9 cellular contexts compared by ENCODE assay signal in genomic region chr1:89261926-89262540, GRCh38. TPM values are rescaled to one million over a fixed set of nuclear protein-coding genes. Genes with fewer than 3 reads are reported as not detected.
A peak's percentile ranks its signal among the peaks of the same experiment; 100 is the strongest.
DNase-seq lines count a peak whose midpoint lies in the region; ATAC-seq and TF ChIP-seq lines count a peak whose summit lies in the region.
"Had no signal": no experiment of that assay in that cellular context is flagged by ENCODE, and none has a peak within 500 bp of the region (broad histone marks: within the 10 kb centered on the region; RNA-seq: fewer than 3 reads in every experiment).

No MANE protein-coding gene starts in this region.

- no peak for TF ChIP-seq EP300 in stomach (IDR thresholded peaks at IDR 0.05)

- no peaks in the 10 kb centered on the region for H3K27me3 ChIP-seq in stomach

- H3K36me3 ChIP-seq in stomach: no peaks in the 10 kb centered on the region

- H3K4me1 ChIP-seq in stomach: peaks cover 13 to 36% (median 26%) of the 10 kb centered on the region in 4 donors

- no peaks in the 10 kb centered on the region for H3K9me3 ChIP-seq in stomach

- TF ChIP-seq CTCF in fibroblast of the aortic adventitia (IDR thresholded peaks at IDR 0.05; ENCODE audit: insufficient read depth, low read length): no peak
- no peak for TF ChIP-seq CTCF in stomach (IDR thresholded peaks at IDR 0.05)

- ATAC-seq in HG03521 (IDR thresholded peaks at IDR 0.05; ENCODE audit: unreplicated experiment): no peak

- peak; percentile 7 to 22 for DNase-seq in NCI-H524 (lab: John Stamatoyannopoulos, UW)
- DNase-seq in NCI-H524 treated with DMSO at 0.1 percent for 48 hours (lab: John Stamatoyannopoulos, UW): no peak
- DNase-seq in NCI-H446 treated with DMSO at 0.1 percent for 48 hours (lab: John Stamatoyannopoulos, UW): peak; percentile 86
- DNase-seq in fibroblast of the aortic adventitia (ENCODE audit: low read depth): no peak
- no peak for DNase-seq in stomach
- no peak for DNase-seq in NCI-H526 treated with DMSO at 0.1 percent for 48 hours (lab: John Stamatoyannopoulos, UW)
- DNase-seq in GOT3 (lab: John Stamatoyannopoulos, UW): no peak

- WGBS in stomach, 5 donors: 30 to 49% (median 48%) methylated on average over 6 of the region's 6 CpGs

- intact Hi-C loops in stomach (cut with DNase I; ENCODE audit: low total_unique reads): no loop called here

- no peak for TF ChIP-seq POLR2A in stomach (IDR thresholded peaks at IDR 0.05)

- H3K4me3 ChIP-seq in fibroblast of the aortic adventitia (ENCODE audit: low read depth, low read length): peak overlapping the region; percentile 15
- peak overlapping the region; percentile 2 to 25 (median 16) for H3K4me3 ChIP-seq in stomach

- peak overlapping the region in 4 of 5 donors; percentile 4 to 56 (median 19) for H3K27ac ChIP-seq in stomach

RNA-seq across cellular contexts. Expression of gene GBP5, which starts 10.6 kb away (rescaled TPM):
- total RNA-seq in fibroblast of the aortic adventitia (ENCODE audit: low replicate concordance) (under 0.01 TPM in 1 of 2 replicates, not detected in the other), stomach (10 to 100 TPM in 2 of 5 donors, 1 to 10 TPM in 1, not detected in 2; 1.3 to 28.6 (median 13.5) TPM)
- polyA plus RNA-seq in stomach: 1 to 10 TPM in 2 of 3 donors, under 1 TPM in 1; 0.75 to 3.7 (median 1.1) TPM
- total RNA-seq: SK-MEL-5 had no signal

Comparison
In these comparisons a context has a peak if more than half of its experiments do, and no peak if none do; other contexts are left out.
1. DNase-seq: peak in NCI-H524 (2 of 2) and NCI-H446 treated with DMSO at 0.1 percent for 48 hours (single experiment); none in NCI-H524 treated with DMSO at 0.1 percent for 48 hours (single experiment), fibroblast of the aortic adventitia (single experiment), stomach (single experiment), NCI-H526 treated with DMSO at 0.1 percent for 48 hours (single experiment) and GOT3 (single experiment).